30 cellular contexts compared by ENCODE assay signal in the genomic region with DNA sequence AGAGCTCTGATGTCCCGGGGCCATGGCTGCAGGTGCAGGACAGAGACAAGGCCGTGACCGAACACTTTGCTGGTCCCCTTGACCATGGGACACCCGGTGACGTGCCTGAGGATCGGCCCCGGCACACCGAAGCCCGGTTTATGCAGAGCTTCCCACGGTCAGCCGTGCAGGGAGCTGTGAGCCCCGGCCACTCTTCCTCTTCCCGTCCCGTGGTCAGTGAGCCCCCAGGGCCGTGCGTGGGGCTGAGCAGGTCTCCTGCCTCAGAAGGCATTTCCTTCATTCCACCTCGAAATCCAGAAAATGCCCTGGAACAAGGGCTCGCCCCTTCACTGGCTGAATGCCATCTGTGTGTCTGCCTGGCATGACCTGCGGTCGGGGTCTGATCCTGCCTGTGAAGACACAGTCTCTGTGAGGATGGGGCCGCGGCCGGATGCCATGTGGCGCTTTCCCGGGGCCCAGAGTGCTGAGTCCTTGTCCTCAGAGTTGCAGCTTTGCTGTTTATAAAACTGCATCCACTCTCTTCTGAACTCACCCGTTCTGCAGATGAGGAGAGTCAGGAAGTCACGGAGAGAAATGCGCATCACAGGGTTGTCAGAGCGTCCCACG. TPM values are rescaled to one million over a fixed set of nuclear protein-coding genes. Genes with fewer than 3 reads are reported as not detected.
DNase-seq lines count a peak whose midpoint lies in the region; ATAC-seq and TF ChIP-seq lines count a peak whose summit lies in the region.
"Had no signal": no experiment of that assay in that cellular context is flagged by ENCODE, and none has a peak within 500 bp of the region (broad histone marks: within the 10 kb centered on the region; RNA-seq: fewer than 3 reads in every experiment).

No MANE protein-coding gene starts in this region.

- H3K36me3 Mint-ChIP-seq in type B pancreatic cell = peaks cover 3% of the 10 kb centered on the region
- H3K36me3 Mint-ChIP-seq in natural killer cell = no peaks in the 10 kb centered on the region
- H3K36me3 Mint-ChIP-seq: activated CD8-positive, alpha-beta memory T cell treated with anti-CD3 and anti-CD28 coated beads, Interleukin-2, amount 10 ng/mL, durations not matched to agents 7 days and 5 days had no signal

- intact Hi-C loops in right cardiac atrium (cut with DNase I) (no loop called here), left ventricle myocardium superior (cut with micrococcal nuclease) (no loop called here), dorsolateral prefrontal cortex (cut with DNase I) (no loop called here), natural killer cell (cut with micrococcal nuclease) (no loop called here)

- 78% methylated on average over 30 of the region's 30 CpGs for WGBS in right cardiac atrium

- H3K9me3 Mint-ChIP-seq in type B pancreatic cell = no peaks in the 10 kb centered on the region
- H3K9me3 Mint-ChIP-seq in natural killer cell = no peaks in the 10 kb centered on the region
- H3K9me3 Mint-ChIP-seq: activated T-cell treated with anti-CD3 and anti-CD28 coated beads, Interleukin-2, amount 50 U/mL, for 4 hours; central memory CD8-positive, alpha-beta T cell had no signal

- no peak overlapping the region for H3K4me3 ChIP-seq in right cardiac atrium (ENCODE audit: low read length)
- peak overlapping the region in 23 of 59 donors; percentile 1 to 41 (median 19) for H3K4me3 ChIP-seq in dorsolateral prefrontal cortex
- no peak overlapping the region for H3K4me3 ChIP-seq in mucosa of stomach (ENCODE audit: low read length)
- H3K4me3 ChIP-seq: psoas muscle, upper lobe of left lung had no signal

- H3K27me3 ChIP-seq in right cardiac atrium (ENCODE audit: control insufficient read depth, insufficient read depth) (no peaks in the 10 kb centered on the region), dorsolateral prefrontal cortex (peaks cover 0 to 2% (median 0%) of the 10 kb centered on the region in 45 donors), mucosa of stomach (ENCODE audit: control insufficient read depth, insufficient read depth, low read length) (no peaks in the 10 kb centered on the region)
- H3K27me3 ChIP-seq: upper lobe of left lung had no signal

- peak overlapping the region; percentile 77 for H3K9ac ChIP-seq in mucosa of stomach (ENCODE audit: low read length)
- H3K9ac ChIP-seq: SK-N-SH had no signal

- H3K9me3 ChIP-seq in right cardiac atrium (ENCODE audit: control insufficient read depth, low read length) (no peaks in the 10 kb centered on the region), mucosa of stomach (ENCODE audit: control insufficient read depth, low read length) (no peaks in the 10 kb centered on the region)
- H3K9me3 ChIP-seq: psoas muscle, SK-N-SH, upper lobe of left lung had no signal

- H3K4me1 Mint-ChIP-seq in type B pancreatic cell (ENCODE audit: unreplicated experiment) (peaks cover 4% of the 10 kb centered on the region), natural killer cell (no peaks in the 10 kb centered on the region)
- H3K4me1 Mint-ChIP-seq: activated CD8-positive, alpha-beta memory T cell treated with anti-CD3 and anti-CD28 coated beads, Interleukin-2, amount 10 ng/mL, durations not matched to agents 7 days and 5 days; central memory CD8-positive, alpha-beta T cell had no signal

- no peaks in the 10 kb centered on the region for H3K27me3 Mint-ChIP-seq in type B pancreatic cell
- no peaks in the 10 kb centered on the region for H3K27me3 Mint-ChIP-seq in natural killer cell (ENCODE audit: low read depth in 2 of 2)
- H3K27me3 Mint-ChIP-seq: activated CD8-positive, alpha-beta memory T cell treated with anti-CD3 and anti-CD28 coated beads, Interleukin-2, amount 10 ng/mL, durations not matched to agents 7 days and 5 days; central memory CD8-positive, alpha-beta T cell had no signal

- no peak overlapping the region for H3K27ac ChIP-seq in right cardiac atrium (ENCODE audit: low read length)
- peak overlapping the region in 33 of 59 donors; percentile 4 to 94 (median 43) for H3K27ac ChIP-seq in dorsolateral prefrontal cortex
- H3K27ac ChIP-seq: psoas muscle had no signal

- ATAC-seq in right cardiac atrium (no peak), left ventricle myocardium superior (no peak), natural killer cell (no peak), HG02588 (IDR thresholded peaks at IDR 0.05; ENCODE audit: unreplicated experiment) (no peak)
- ATAC-seq: activated CD4-positive, CD25-positive, alpha-beta regulatory T cell treated with anti-CD3 and anti-CD28 coated beads, Interleukin-2, amount 50 U/mL, for 24 hours; activated CD8-positive, alpha-beta memory T cell treated with anti-CD3 and anti-CD28 coated beads, Interleukin-2, amount 10 ng/mL, durations not matched to agents 7 days and 5 days; activated T-cell treated with anti-CD3 and anti-CD28 coated beads, Interleukin-2, amount 50 U/mL, for 4 hours; HCT116; PC-3; psoas muscle had no signal

- peak overlapping the region; percentile 49 for H3K4me3 Mint-ChIP-seq in type B pancreatic cell
- H3K4me3 Mint-ChIP-seq in natural killer cell = no peak overlapping the region
- H3K4me3 Mint-ChIP-seq: activated CD8-positive, alpha-beta memory T cell treated with anti-CD3 and anti-CD28 coated beads, Interleukin-2, amount 10 ng/mL, durations not matched to agents 7 days and 5 days; activated T-cell treated with anti-CD3 and anti-CD28 coated beads, Interleukin-2, amount 50 U/mL, for 4 hours; CD8-positive, alpha-beta memory T cell; central memory CD8-positive, alpha-beta T cell had no signal

- H3K27ac Mint-ChIP-seq in type B pancreatic cell (peak overlapping the region; percentile 34), natural killer cell (no peak overlapping the region)
- H3K27ac Mint-ChIP-seq: activated CD8-positive, alpha-beta memory T cell treated with anti-CD3 and anti-CD28 coated beads, Interleukin-2, amount 10 ng/mL, durations not matched to agents 7 days and 5 days; CD8-positive, alpha-beta memory T cell had no signal

- DNase-seq in right cardiac atrium (peak in 2 of 3 donors; percentile 45 to 54), left ventricle myocardium superior (no peak), dorsolateral prefrontal cortex (no peak), type B pancreatic cell (ENCODE audit: extremely low spot score, unreplicated experiment) (no peak), natural killer cell (no peak), NCI-H1105 treated with DMSO at 0.1 percent for 48 hours (lab: John Stamatoyannopoulos, UW) (no peak)
- DNase-seq: activated CD4-positive, alpha-beta T cell treated with anti-CD3 and anti-CD28 coated beads, Interleukin-2, amount 50 U/mL, for 4 hours; activated CD8-positive, alpha-beta memory T cell treated with anti-CD3 and anti-CD28 coated beads, Interleukin-2, amount 10 ng/mL, durations not matched to agents 7 days and 5 days; activated gamma-delta T cell treated with Interleukin-2 at 50 U/mL for 16 hours; activated T-cell treated with anti-CD3 and anti-CD28 coated beads, Interleukin-2, amount 50 U/mL, for 4 hours; CD8-positive, alpha-beta memory T cell; dermis blood vessel endothelial cell; hippocampal formation; Karpas-422; left colon; mesenchymal stem cell; MV-4-11; NCI-H2171 treated with DMSO at 0.1 percent for 48 hours; NK-92 treated with Interleukin-12 subunit alpha and Interleukin-12 subunit beta, amount 100 ng/mL, for 24 hours; PC-3; psoas muscle; SK-N-SH; stimulated activated CD4-positive, alpha-beta T cell treated with anti-CD3 and anti-CD28 coated beads, Interleukin-15, amount 100 ng/mL, for 24 hours; stimulated activated CD4-positive, alpha-beta T cell treated with anti-CD3 and anti-CD28 coated beads, Interleukin-4, amount 100 ng/mL, for 4 hours had no signal

- no peaks in the 10 kb centered on the region for H3K36me3 ChIP-seq in mucosa of stomach (ENCODE audit: control insufficient read depth, insufficient read depth, low read length)

- H3K4me1 ChIP-seq in right cardiac atrium (ENCODE audit: control insufficient read depth, insufficient read depth, low read length) (no peaks in the 10 kb centered on the region), mucosa of stomach (ENCODE audit: control insufficient read depth, insufficient read depth, low read length) (peaks cover 49% of the 10 kb centered on the region)
- H3K4me1 ChIP-seq: psoas muscle had no signal

- TF ChIP-seq CTCF in dorsolateral prefrontal cortex (IDR thresholded peaks at IDR 0.05 in 54 of 56, conservative IDR thresholded peaks at IDR 0.05 in 2 of 56; ENCODE audit: low read depth in 1 of 56, partially characterized antibody in 56 of 56) (no peak), type B pancreatic cell (conservative IDR thresholded peaks at IDR 0.05) (no peak), natural killer cell (IDR thresholded peaks at IDR 0.05) (no peak)

RNA-seq across cellular contexts. Expression of a gene that starts 16.9 kb away (rescaled TPM):
- total RNA-seq in right cardiac atrium = 10 to 100 TPM; 18.0 to 47.5 (median 27.4) TPM
- polyA plus RNA-seq in right cardiac atrium = 33.2 TPM
- total RNA-seq in left ventricle myocardium superior = 49.5 TPM
- 100 to 1,000 TPM; 181 to 436 (median 311) TPM for total RNA-seq in dorsolateral prefrontal cortex
- 37.3 and 46.9 TPM in 2 replicates for total RNA-seq in type B pancreatic cell (ENCODE audit: low replicate concordance)
- total RNA-seq in natural killer cell = 1 to 10 TPM; 1.7 to 3.0 (median 3.0) TPM

Comparison
In these comparisons a context has a peak if more than half of its experiments do, and no peak if none do; other contexts are left out.
1. DNase-seq: peak in right cardiac atrium (2 of 3); none in left ventricle myocardium superior (single experiment), dorsolateral prefrontal cortex (0 of 10), type B pancreatic cell (single experiment), natural killer cell (single experiment) and NCI-H1105 treated with DMSO at 0.1 percent for 48 hours (single experiment).